18 cellular contexts compared by ENCODE assay signal in the genomic region with DNA sequence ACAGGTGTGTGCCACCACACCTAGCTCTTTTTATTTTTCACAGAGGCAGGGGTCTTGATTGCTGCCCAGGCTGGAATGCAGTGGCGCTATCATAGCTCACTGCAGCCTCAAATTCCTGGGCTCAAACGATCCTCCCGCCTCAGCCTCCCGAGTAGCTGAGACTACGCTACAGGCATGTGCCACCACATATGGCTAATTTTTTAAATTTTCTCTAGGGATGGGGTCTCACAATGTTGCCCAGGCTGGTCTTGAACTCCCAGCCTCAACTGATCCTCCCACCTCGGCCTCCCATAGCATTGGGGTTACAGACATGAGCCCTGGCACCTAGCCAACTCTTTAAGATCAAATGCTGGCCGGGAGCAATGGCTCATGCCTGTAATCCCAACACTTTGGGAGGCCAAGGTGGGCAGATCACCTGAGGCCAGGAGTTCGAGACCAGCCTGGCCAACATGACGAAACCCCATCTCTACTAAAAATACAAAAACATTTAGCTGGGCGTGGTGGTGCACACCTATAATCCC. TPM values are rescaled to one million over a fixed set of nuclear protein-coding genes. Genes with fewer than 3 reads are reported as not detected.
"Had no signal": no experiment of that assay in that cellular context is flagged by ENCODE, and none has a peak within 500 bp of the region (broad histone marks: within the 10 kb centered on the region; RNA-seq: fewer than 3 reads in every experiment).

No MANE protein-coding gene starts in this region.

RNA-seq across cellular contexts. Expression of a gene that starts 50.6 kb away (rescaled TPM):
- total RNA-seq: naive thymus-derived CD4-positive, alpha-beta T cell; natural killer cell; occipital lobe; ovary; progenitor cell of endocrine pancreas; psoas muscle; renal cortical epithelial cell; right cardiac atrium; right lobe of liver; sigmoid colon; spleen; suprapubic skin; testis; transverse colon; upper lobe of right lung; uterus had no signal
- polyA plus RNA-seq: naive thymus-derived CD4-positive, alpha-beta T cell; neural cell; ovary; right cardiac atrium; sigmoid colon; small intestine; spleen had no signal
